Comparison of ENCODE assay signal across 33 cellular contexts in the genomic region with DNA sequence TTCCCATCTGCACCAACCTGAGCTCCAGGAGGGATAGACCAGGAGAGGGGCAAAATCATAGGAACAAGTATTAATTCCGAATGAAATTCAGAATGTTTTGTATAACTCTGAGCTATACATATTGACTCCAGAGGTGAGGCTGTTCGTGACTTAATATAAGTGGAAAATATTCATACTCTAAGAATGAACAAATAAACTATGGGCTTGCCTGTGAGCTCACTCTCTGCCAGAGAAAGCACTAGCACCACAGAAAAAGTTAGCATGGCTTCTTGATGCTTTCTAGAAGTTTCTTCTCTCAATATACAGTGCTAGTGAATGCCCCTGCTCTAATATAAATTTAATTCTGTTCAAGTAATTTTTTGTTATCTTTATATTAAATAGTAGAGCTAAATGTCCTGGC.
"Had no signal": no experiment of that assay in that cellular context is flagged by ENCODE, and none has a peak within 500 bp of the region (broad histone marks: within the 10 kb centered on the region; RNA-seq: fewer than 3 reads in every experiment).

No MANE protein-coding gene starts in this region.

- H3K9me3 Mint-ChIP-seq: natural killer cell treated with Interleukin-12 subunit alpha and Interleukin-12 subunit beta and Interleukin-15 and Interleukin-18, amount 100 ng/mL, for 72 hours; nephron progenitor cell; neural crest cell had no signal

- H2AFZ ChIP-seq: parathyroid adenoma had no signal

- H3K79me2 ChIP-seq: parathyroid adenoma had no signal

- H3K27me3 ChIP-seq: neutrophil, ovary, right lobe of liver, sigmoid colon, spleen, suprapubic skin, testis, tibial artery, transverse colon, upper lobe of right lung, uterus had no signal

- H3K4me3 Mint-ChIP-seq: naive thymus-derived CD8-positive, alpha-beta T cell; natural killer cell treated with Interleukin-12 subunit alpha and Interleukin-12 subunit beta and Interleukin-15 and Interleukin-18, amount 100 ng/mL, for 72 hours; nephron progenitor cell; neural crest cell; stimulated activated memory B cell treated with anti-CD40 and anti-IgM and Interleukin-4, amounts not matched to agents 10 μg/mL and 1 μg/mL and 100 μg/mL, for 72 hours; stimulated activated naive CD8-positive, alpha-beta T cell treated with anti-CD3 and anti-CD28 coated beads, Interleukin-15, amount 100 ng/mL, for 72 hours; type B pancreatic cell had no signal

- H3K27ac ChIP-seq: neutrophil, ovary, parathyroid adenoma, psoas muscle, right lobe of liver, sigmoid colon, spleen, suprapubic skin, testis, tibial artery, transverse colon, upper lobe of right lung, uterus had no signal

- H3K27me3 Mint-ChIP-seq: naive thymus-derived CD8-positive, alpha-beta T cell; natural killer cell treated with Interleukin-12 subunit alpha and Interleukin-12 subunit beta and Interleukin-15 and Interleukin-18, amount 100 ng/mL, for 72 hours; progenitor cell of endocrine pancreas; stimulated activated memory B cell treated with anti-CD40 and anti-IgM and Interleukin-4, amounts not matched to agents 10 μg/mL and 1 μg/mL and 100 μg/mL, for 72 hours; stimulated activated naive CD8-positive, alpha-beta T cell treated with anti-CD3 and anti-CD28 coated beads, Interleukin-15, amount 100 ng/mL, for 72 hours; type B pancreatic cell had no signal

- ATAC-seq: naive thymus-derived CD8-positive, alpha-beta T cell; natural killer cell treated with Interleukin-12 subunit alpha and Interleukin-12 subunit beta and Interleukin-15 and Interleukin-18, amount 100 ng/mL, for 72 hours; psoas muscle; right cardiac atrium; right lobe of liver; stimulated activated memory B cell treated with anti-CD40 and anti-IgM and Interleukin-4, amounts not matched to agents 10 μg/mL and 1 μg/mL and 100 μg/mL, for 72 hours; stimulated activated naive CD8-positive, alpha-beta T cell treated with anti-CD3 and anti-CD28 coated beads, Interleukin-15, amount 100 ng/mL, for 72 hours; stimulated activated naive CD8-positive, alpha-beta T cell treated with anti-CD3 and anti-CD28 coated beads, Interleukin-15, Interleukin-2, amounts not matched to agents 100 U/mL and 50 U/mL, for 24 hours; upper lobe of right lung had no signal

- H3K4me1 ChIP-seq: parathyroid adenoma, psoas muscle, right lobe of liver, sigmoid colon, spleen, suprapubic skin, testis, tibial artery, transverse colon, upper lobe of right lung, uterus had no signal

- H3K4me1 Mint-ChIP-seq: naive thymus-derived CD8-positive, alpha-beta T cell; nephron progenitor cell; neural crest cell; stimulated activated memory B cell treated with anti-CD40 and anti-IgM and Interleukin-4, amounts not matched to agents 10 μg/mL and 1 μg/mL and 100 μg/mL, for 72 hours; stimulated activated naive CD8-positive, alpha-beta T cell treated with anti-CD3 and anti-CD28 coated beads, Interleukin-15, amount 100 ng/mL, for 72 hours had no signal

- DNase-seq: naive thymus-derived CD8-positive, alpha-beta T cell; nephron progenitor cell; nucleus accumbens; ovary; posterior cingulate gyrus; psoas muscle; right cardiac atrium; right lobe of liver; sigmoid colon; small intestine; spleen; stimulated activated CD4-positive, alpha-beta T cell treated with anti-CD3 and anti-CD28 coated beads, Interleukin-12 subunit alpha, Interleukin-12 subunit beta, amount 100 ng/mL, for 4 hours; stimulated activated CD4-positive, alpha-beta T cell treated with anti-CD3 and anti-CD28 coated beads, Interleukin-1b, Interleukin-23, amount 100 ng/mL, for 48 hours; stimulated activated CD4-positive, alpha-beta T cell treated with anti-CD3 and anti-CD28 coated beads, Interleukin-4, amount 100 ng/mL, for 1 hour; stimulated activated CD4-positive, alpha-beta T cell treated with anti-CD3 and anti-CD28 coated beads, Interleukin-4, amount 100 ng/mL, for 4 hours; stimulated activated CD8-positive, alpha-beta memory T cell treated with anti-CD3 and anti-CD28 coated beads, Interleukin-4, amount 100 ng/mL, for 48 hours; stimulated activated naive CD4-positive, alpha-beta T cell; stimulated activated naive CD8-positive, alpha-beta T cell treated with anti-CD3 and anti-CD28 coated beads, Interleukin-15, amount 100 ng/mL, for 72 hours; stimulated activated naive CD8-positive, alpha-beta T cell treated with anti-CD3 and anti-CD28 coated beads, Interleukin-15, Interleukin-2, amounts not matched to agents 100 U/mL and 50 U/mL, for 24 hours; substantia nigra; testis; tibial artery; transverse colon; upper lobe of right lung; uterus had no signal

- H3K36me3 ChIP-seq: neutrophil, ovary, right lobe of liver, sigmoid colon, spleen, suprapubic skin, tibial artery, transverse colon, upper lobe of right lung, uterus had no signal

- H3K9ac ChIP-seq: parathyroid adenoma had no signal

- H3K36me3 Mint-ChIP-seq: naive thymus-derived CD8-positive, alpha-beta T cell; natural killer cell treated with Interleukin-12 subunit alpha and Interleukin-12 subunit beta and Interleukin-15 and Interleukin-18, amount 100 ng/mL, for 72 hours; stimulated activated memory B cell treated with anti-CD40 and anti-IgM and Interleukin-4, amounts not matched to agents 10 μg/mL and 1 μg/mL and 100 μg/mL, for 72 hours; type B pancreatic cell had no signal

- H3K9me3 ChIP-seq: neutrophil, ovary, psoas muscle, right lobe of liver, sigmoid colon, suprapubic skin, testis, tibial artery, transverse colon, upper lobe of right lung, uterus had no signal

- H3K4me3 ChIP-seq: ovary, psoas muscle, right lobe of liver, sigmoid colon, spleen, suprapubic skin, testis, tibial artery, transverse colon, upper lobe of right lung, uterus had no signal

- FAIRE-seq: small intestine had no signal

- H3K27ac Mint-ChIP-seq: naive thymus-derived CD8-positive, alpha-beta T cell; natural killer cell treated with Interleukin-12 subunit alpha and Interleukin-12 subunit beta and Interleukin-15 and Interleukin-18, amount 100 ng/mL, for 72 hours; nephron progenitor cell; progenitor cell of endocrine pancreas; stimulated activated memory B cell treated with anti-CD40 and anti-IgM and Interleukin-4, amounts not matched to agents 10 μg/mL and 1 μg/mL and 100 μg/mL, for 72 hours; stimulated activated naive CD8-positive, alpha-beta T cell treated with anti-CD3 and anti-CD28 coated beads, Interleukin-15, amount 100 ng/mL, for 72 hours; type B pancreatic cell had no signal
